32 cellular contexts compared by ENCODE assay signal in the genomic region with DNA sequence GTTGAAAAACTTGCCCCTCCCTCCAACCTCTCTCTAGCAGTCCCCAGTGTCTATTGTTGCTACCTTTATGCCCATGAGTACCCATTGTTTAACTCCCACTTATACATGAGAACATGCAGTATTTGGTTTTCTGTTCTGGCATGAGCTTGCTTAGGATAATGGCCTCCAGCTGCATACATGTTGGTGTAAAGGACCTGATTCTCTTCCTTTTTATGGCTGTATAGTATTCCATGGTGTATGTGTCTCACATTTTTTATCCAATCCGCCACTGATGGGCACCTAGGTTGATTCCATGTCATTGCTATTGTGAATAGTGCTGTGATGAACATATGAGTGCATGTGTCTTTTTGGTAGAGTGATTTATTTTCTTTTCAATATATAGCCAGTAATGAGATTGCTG. TPM values are rescaled to one million over a fixed set of nuclear protein-coding genes. Genes with fewer than 3 reads are reported as not detected.
DNase-seq lines count a peak whose midpoint lies in the region; ATAC-seq, FAIRE-seq and TF ChIP-seq lines count a peak whose summit lies in the region.
"Had no signal": no experiment of that assay in that cellular context is flagged by ENCODE, and none has a peak within 500 bp of the region (broad histone marks: within the 10 kb centered on the region; RNA-seq: fewer than 3 reads in every experiment).

No MANE protein-coding gene starts in this region.

- no peaks in the 10 kb centered on the region for H3K9me3 ChIP-seq in HEK293 (ENCODE audit: control insufficient read depth, insufficient read depth, low read depth, low read length)
- no peaks in the 10 kb centered on the region for H3K9me3 ChIP-seq in K562 (replicated peaks; ENCODE audit: control insufficient read depth, insufficient read depth, low read depth, low read length)
- no peaks in the 10 kb centered on the region for H3K9me3 ChIP-seq in Caco-2
- H3K9me3 ChIP-seq: A549, BE2C had no signal

- POLR2A ChIA-PET in HEK293 (lab: Yijun Ruan, JAX): no interaction called here
- POLR2A ChIA-PET in K562 (lab: Yijun Ruan, JAX): no interaction called here
- POLR2A ChIA-PET in Caco-2 (lab: Charles Lee): no interaction called here

- no peak overlapping the region for H3K4me3 Mint-ChIP-seq in Caco-2 (ENCODE audit: unreplicated experiment)
- H3K4me3 Mint-ChIP-seq: B cell; CD14-positive monocyte; CD4-positive, alpha-beta memory T cell; CD4-positive, alpha-beta T cell; CD4-positive, CD25-positive, alpha-beta regulatory T cell; CD8-positive, alpha-beta memory T cell; CD8-positive, alpha-beta T cell had no signal

- WGBS in K562 (ENCODE audit: insufficient coverage, low coverage, missing lambda C conversion rate): 0% methylated on average over 1 of the region's 1 CpG

- H3K27ac ChIP-seq in HEK293 (ENCODE audit: extremely low read depth, low read depth, low read length) (no peak overlapping the region), K562 (ENCODE audit: extremely low read depth, low read depth, low read length) (no peak overlapping the region)
- H3K27ac ChIP-seq: 22Rv1; A549; BLaER1; BLaER1 treated with 17β-estradiol and CSF1 and Interleukin-3, amounts not matched to agents 10 nM and 100 nM; C4-2B had no signal

- H3K27ac Mint-ChIP-seq in Caco-2 (ENCODE audit: unreplicated experiment): no peak overlapping the region
- H3K27ac Mint-ChIP-seq: B cell; CD14-positive monocyte; CD4-positive, alpha-beta memory T cell; CD4-positive, alpha-beta T cell; CD4-positive, CD25-positive, alpha-beta regulatory T cell; CD8-positive, alpha-beta memory T cell; CD8-positive, alpha-beta T cell had no signal

- no peaks in the 10 kb centered on the region for H3K36me3 Mint-ChIP-seq in Caco-2 (ENCODE audit: insufficient read depth, unreplicated experiment)
- H3K36me3 Mint-ChIP-seq: CD14-positive monocyte; CD4-positive, alpha-beta memory T cell; CD4-positive, CD25-positive, alpha-beta regulatory T cell; CD8-positive, alpha-beta memory T cell; CD8-positive, alpha-beta T cell had no signal

- H3K4me3 ChIP-seq in HEK293 (ENCODE audit: low read depth, low read length): no peak overlapping the region
- H3K4me3 ChIP-seq in K562: no peak overlapping the region
- no peak overlapping the region for H3K4me3 ChIP-seq in Caco-2 (ENCODE audit: low read depth, low read length)
- H3K4me3 ChIP-seq: A549; BLaER1; BLaER1 treated with 17β-estradiol and CSF1 and Interleukin-3, amounts not matched to agents 10 nM and 100 nM had no signal

- H3K36me3 ChIP-seq in HEK293 (ENCODE audit: control insufficient read depth in 2 of 2, insufficient read depth in 1 of 2, low read length in 2 of 2) (no peaks in the 10 kb centered on the region), K562 (ENCODE audit: control insufficient read depth, insufficient read depth, low read length) (no peaks in the 10 kb centered on the region), Caco-2 (ENCODE audit: control insufficient read depth, insufficient read depth, low read length) (no peaks in the 10 kb centered on the region)
- H3K36me3 ChIP-seq: BE2C; BLaER1; BLaER1 treated with 17β-estradiol and CSF1 and Interleukin-3, amounts not matched to agents 10 nM and 100 nM had no signal

- no peaks in the 10 kb centered on the region for H3K4me1 Mint-ChIP-seq in Caco-2 (ENCODE audit: low read depth, unreplicated experiment)
- H3K4me1 Mint-ChIP-seq: B cell; CD14-positive monocyte; CD4-positive, alpha-beta memory T cell; CD4-positive, CD25-positive, alpha-beta regulatory T cell; CD8-positive, alpha-beta memory T cell had no signal

- no peaks in the 10 kb centered on the region for H3K27me3 Mint-ChIP-seq in Caco-2 (ENCODE audit: insufficient read depth, unreplicated experiment)
- H3K27me3 Mint-ChIP-seq: CD4-positive, CD25-positive, alpha-beta regulatory T cell had no signal

- no peaks in the 10 kb centered on the region for H3K27me3 ChIP-seq in K562 (ENCODE audit: control insufficient read depth in 2 of 2, insufficient read depth in 2 of 2, low read length in 2 of 2)
- no peaks in the 10 kb centered on the region for H3K27me3 ChIP-seq in Caco-2 (replicated peaks; ENCODE audit: control insufficient read depth, insufficient read depth, low read length)
- H3K27me3 ChIP-seq: BE2C had no signal

- H3K9me1 ChIP-seq in K562 (ENCODE audit: control insufficient read depth, insufficient read depth, low read length): no peaks in the 10 kb centered on the region

- DNase-seq in K562 (ENCODE audit: extremely low read depth in 1 of 4, low spot score in 3 of 4) (no peak), left ventricle myocardium superior (no peak), Caco-2 (no peak)
- DNase-seq: 8988T; ACHN; AML-193; BE2C; C1 segment of cervical spinal cord; Calu3; CD4-positive, alpha-beta memory T cell; CD4-positive, alpha-beta T cell; CD4-positive, CD25-positive, alpha-beta regulatory T cell; CD8-positive, alpha-beta memory T cell; CD8-positive, alpha-beta T cell; COR-L47; DMS 273 treated with DMSO at 0.1 percent for 48 hours; DMS153; DMS53; DMS79; DMS79 treated with DMSO at 0.1 percent for 48 hours; DND-41; EL had no signal

- H3K4me2 ChIP-seq in K562 (ENCODE audit: insufficient read depth, low read length): no peak overlapping the region
- H3K4me2 ChIP-seq: A549; BLaER1; BLaER1 treated with 17β-estradiol and CSF1 and Interleukin-3, amounts not matched to agents 10 nM and 100 nM had no signal

- no peak for TF ChIP-seq RAD21 in K562 (CRISPR knock-in tag; conservative IDR thresholded peaks at IDR 0.05 in 1 of 2, IDR thresholded peaks at IDR 0.05 in 1 of 2)

- intact Hi-C loops in K562 (cut with micrococcal nuclease): no loop called here
- intact Hi-C loops in left ventricle myocardium superior (cut with micrococcal nuclease): no loop called here
- intact Hi-C loops in Caco-2 (cut with micrococcal nuclease; ENCODE audit: unreplicated experiment): no loop called here

- H3K79me2 ChIP-seq in K562 (ENCODE audit: control insufficient read depth, insufficient read depth, low read length): no peaks in the 10 kb centered on the region

- H4K20me1 ChIP-seq in K562 (replicated peaks; ENCODE audit: control insufficient read depth, insufficient read depth, low read length): no peaks in the 10 kb centered on the region
- H4K20me1 ChIP-seq: BLaER1; BLaER1 treated with 17β-estradiol and CSF1 and Interleukin-3, amounts not matched to agents 10 nM and 100 nM had no signal

- no peak for TF ChIP-seq CTCF in HEK293 (tag by site-specific recombination; IDR thresholded peaks at IDR 0.05)
- TF ChIP-seq CTCF in K562 (IDR thresholded peaks at IDR 0.05 in 2 of 3, conservative IDR thresholded peaks at IDR 0.05 in 1 of 3; ENCODE audit: insufficient read depth in 2 of 3, low read depth in 1 of 3, low read length in 3 of 3): no peak
- TF ChIP-seq CTCF in Caco-2 (IDR thresholded peaks at IDR 0.05; ENCODE audit: insufficient read depth in 1 of 2, low read depth in 1 of 2, low read length in 1 of 2, severe bottlenecking in 1 of 2, unreplicated experiment in 1 of 2): no peak

- no peak for TF ChIP-seq EP300 in K562 (IDR thresholded peaks at IDR 0.05; ENCODE audit: low read length)

- CTCF ChIA-PET in HEK293 (lab: Yijun Ruan, JAX): no interaction called here
- CTCF ChIA-PET in K562 (lab: Yijun Ruan, JAX; ENCODE audit: low intra/inter-chr PET ratio): no interaction called here
- CTCF ChIA-PET in Caco-2 (lab: Charles Lee): no interaction called here

- FAIRE-seq in K562 (lab: Jason Lieb, UNC): no peak
- FAIRE-seq: A204.1, A549, D721Med had no signal

- no peak overlapping the region for H3K9ac ChIP-seq in K562 (ENCODE audit: insufficient read depth in 1 of 2, low read depth in 2 of 2, low read length in 2 of 2)
- H3K9ac ChIP-seq: BLaER1; BLaER1 treated with 17β-estradiol and CSF1 and Interleukin-3, amounts not matched to agents 10 nM and 100 nM had no signal

- no peak overlapping the region for H2AFZ ChIP-seq in K562 (ENCODE audit: low read depth, low read length)

- no TSS peak for BruUV-seq in K562 (replicated peaks; lab: Mats Ljungman, UMichigan)
- no TSS peak for BruUV-seq in Caco-2 (replicated peaks; lab: Mats Ljungman, UMichigan)

- ATAC-seq in K562: no peak
- ATAC-seq in left ventricle myocardium superior: no peak
- ATAC-seq: A549; CD8-positive, alpha-beta T cell had no signal

- TF ChIP-seq POLR2A in K562 (conservative IDR thresholded peaks at IDR 0.05): no peak

- in situ Hi-C loops in K562 (cut with MboI): no loop called here

- H3K4me1 ChIP-seq in HEK293 (ENCODE audit: control insufficient read depth, insufficient read depth, low read length): no peaks in the 10 kb centered on the region
- no peaks in the 10 kb centered on the region for H3K4me1 ChIP-seq in K562 (replicated peaks in 1 of 2; ENCODE audit: control insufficient read depth in 2 of 2, insufficient read depth in 2 of 2, low read length in 2 of 2)
- H3K4me1 ChIP-seq in Caco-2: no peaks in the 10 kb centered on the region
- H3K4me1 ChIP-seq: A549; BE2C; BLaER1; BLaER1 treated with 17β-estradiol and CSF1 and Interleukin-3, amounts not matched to agents 10 nM and 100 nM had no signal

- H3K9me3 Mint-ChIP-seq in Caco-2 (ENCODE audit: unreplicated experiment): no peaks in the 10 kb centered on the region
- H3K9me3 Mint-ChIP-seq: CD4-positive, alpha-beta T cell; CD4-positive, CD25-positive, alpha-beta regulatory T cell; CD8-positive, alpha-beta T cell had no signal

TF ChIP-seq in HEK293, 187 proteins besides CTCF, POLR2A, EP300 and RAD21 (continues in another document):
- TF ChIP-seq ZNF112 (tag by site-specific recombination; IDR thresholded peaks at IDR 0.05): no peak

RNA-seq across cellular contexts. Expression of gene GPC4, which starts 50.0 kb away (rescaled TPM):
- not detected in 2 replicates for total RNA-seq in K562 (2011; cell fraction: chromatin; rRNA removed; ENCODE audit: low replicate concordance)
- total RNA-seq in K562 (2011; cell fraction: nucleolus; rRNA removed): not detected in 2 replicates
- not detected in 2 replicates for total RNA-seq in K562 (2011; cell fraction: nucleoplasm; rRNA removed)
- not detected in 2 replicates for total RNA-seq in K562 (2014; rRNA removed)
- total RNA-seq in K562 (2014; rRNA removed; fragmentation: Illumina TruSeq; extraction: Trizol): not detected in 2 replicates
- total RNA-seq in K562 (2015; rRNA removed; fragmentation: Illumina TruSeq; extraction: Trizol): not detected in 2 replicates
- 0.11 and 0.16 TPM in 2 replicates for total RNA-seq in K562 (2021)
- not detected in 2 replicates for polyA plus RNA-seq in K562 (2011; rRNA removed)
- polyA plus RNA-seq in K562 (2011; cell fraction: cytosol; rRNA removed): 0.01 TPM in 1 of 2 replicates, not detected in the other
- polyA plus RNA-seq in K562 (2011; cell fraction: nucleus; rRNA removed): not detected in 2 replicates
- polyA plus RNA-seq in K562 (2012): not detected in 2 replicates
- not detected in 2 replicates for polyA plus RNA-seq in K562 (2014; fragmentation: Illumina TruSeq; extraction: Trizol)
- polyA plus RNA-seq in K562 (2014; fragmentation: Nextera tagmentation; extraction: Ambion mirVana): not detected
- polyA plus RNA-seq in K562 (2014; rRNA removed): not detected in 2 replicates
- polyA minus RNA-seq in K562 (2011; rRNA and poly(A)+ RNA removed): not detected in 2 replicates
- polyA minus RNA-seq in K562 (2011; cell fraction: cytosol; rRNA and poly(A)+ RNA removed): not detected in 2 replicates
- polyA minus RNA-seq in K562 (2011; cell fraction: nucleus; rRNA and poly(A)+ RNA removed): not detected in 2 replicates
- total RNA-seq in left ventricle myocardium superior: 11.6 TPM
- 1.0 and 1.2 TPM in 2 replicates for total RNA-seq in Caco-2 (2022)
- total RNA-seq: CD4-positive, alpha-beta memory T cell; CD4-positive, alpha-beta T cell; CD4-positive, CD25-positive, alpha-beta regulatory T cell; CD8-positive, alpha-beta memory T cell; CD8-positive, alpha-beta T cell had no signal
- polyA plus RNA-seq: CD4-positive, alpha-beta memory T cell; CD4-positive, CD25-positive, alpha-beta regulatory T cell; CD8-positive, alpha-beta memory T cell had no signal

Comparison
In these comparisons a context has a peak if more than half of its experiments do, and no peak if none do; other contexts are left out.
1. Of the 44 proteins assayed by ChIP-seq in both K562 and HEK293: peak only in K562: none; only in HEK293: none; in both: ZNF146; in neither: 43.